22 cellular contexts compared by ENCODE assay signal in the genomic region with DNA sequence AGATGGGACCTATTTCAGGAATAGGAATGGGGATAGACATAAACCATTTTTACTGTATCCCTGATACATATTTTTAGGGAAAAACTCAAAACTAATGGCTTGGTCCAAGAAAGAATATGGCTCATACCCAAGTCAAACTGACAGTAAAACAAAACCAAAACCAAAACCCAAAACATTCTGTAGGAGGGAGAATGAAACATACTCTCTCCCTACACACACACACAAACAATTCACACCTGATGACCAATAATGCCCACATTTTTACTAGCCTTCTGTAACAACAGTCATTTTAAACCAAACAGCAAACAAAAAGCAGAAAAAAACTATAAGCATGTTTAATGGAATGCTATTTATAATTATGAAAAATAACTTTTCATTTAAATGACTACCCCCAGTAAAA.
DNase-seq lines count a peak whose midpoint lies in the region; ATAC-seq and TF ChIP-seq lines count a peak whose summit lies in the region.
"Had no signal": no experiment of that assay in that cellular context is flagged by ENCODE, and none has a peak within 500 bp of the region (broad histone marks: within the 10 kb centered on the region; RNA-seq: fewer than 3 reads in every experiment).

No MANE protein-coding gene starts in this region.

- H3K36me3 ChIP-seq in KMS-11 (ENCODE audit: insufficient read depth), result no peaks in the 10 kb centered on the region
- H3K36me3 ChIP-seq in endocrine pancreas (ENCODE audit: control insufficient read depth, insufficient read depth, low read length), result no peaks in the 10 kb centered on the region

- H3K27me3 Mint-ChIP-seq in activated CD8-positive, alpha-beta T cell treated with anti-CD3 and anti-CD28 coated beads for 36 hours, result no peaks in the 10 kb centered on the region
- H3K27me3 Mint-ChIP-seq in activated CD8-positive, alpha-beta T cell treated with anti-CD3 and anti-CD28 coated beads, Interleukin-2, amount 10 ng/mL, durations not matched to agents 7 days and 5 days (ENCODE audit: low read depth), result no peaks in the 10 kb centered on the region
- H3K27me3 Mint-ChIP-seq in stimulated activated naive CD8-positive, alpha-beta T cell treated with anti-CD3 and anti-CD28 coated beads, Interleukin-15, amount 100 ng/mL, for 72 hours, result no peaks in the 10 kb centered on the region
- no peaks in the 10 kb centered on the region for H3K27me3 Mint-ChIP-seq in progenitor cell of endocrine pancreas

- no peaks in the 10 kb centered on the region for H3K79me2 ChIP-seq in KMS-11 (ENCODE audit: insufficient read depth, low read depth)

- no peaks in the 10 kb centered on the region for H3K9me3 Mint-ChIP-seq in activated CD8-positive, alpha-beta T cell treated with anti-CD3 and anti-CD28 coated beads for 36 hours
- no peaks in the 10 kb centered on the region for H3K9me3 Mint-ChIP-seq in activated CD8-positive, alpha-beta T cell treated with anti-CD3 and anti-CD28 coated beads, Interleukin-2, amount 10 ng/mL, durations not matched to agents 7 days and 5 days (ENCODE audit: insufficient read depth)
- H3K9me3 Mint-ChIP-seq in stimulated activated naive CD8-positive, alpha-beta T cell treated with anti-CD3 and anti-CD28 coated beads, Interleukin-15, amount 100 ng/mL, for 72 hours, result no peaks in the 10 kb centered on the region
- no peaks in the 10 kb centered on the region for H3K9me3 Mint-ChIP-seq in progenitor cell of endocrine pancreas (ENCODE audit: low read depth)
- H3K9me3 Mint-ChIP-seq: activated T-helper 2 cell treated with anti-CD3 and anti-CD28 coated beads, Interferon-gamma antibody, Interleukin-2, Interleukin-4, amounts not matched to agents 10 μg/mL and 5 μg/mL and 100 μg/mL, durations not matched to agents 14 hours and 24 hours and 36 hours; WTC11 had no signal

- H3K4me3 Mint-ChIP-seq in activated CD8-positive, alpha-beta T cell treated with anti-CD3 and anti-CD28 coated beads for 36 hours, result no peak overlapping the region
- no peak overlapping the region for H3K4me3 Mint-ChIP-seq in activated CD8-positive, alpha-beta T cell treated with anti-CD3 and anti-CD28 coated beads, Interleukin-2, amount 10 ng/mL, durations not matched to agents 7 days and 5 days
- peak overlapping the region; percentile 11 to 44 for H3K4me3 Mint-ChIP-seq in stimulated activated naive CD8-positive, alpha-beta T cell treated with anti-CD3 and anti-CD28 coated beads, Interleukin-15, amount 100 ng/mL, for 72 hours
- no peak overlapping the region for H3K4me3 Mint-ChIP-seq in progenitor cell of endocrine pancreas (ENCODE audit: low read depth)
- H3K4me3 Mint-ChIP-seq: WTC11 had no signal

- no peak for ATAC-seq in activated CD8-positive, alpha-beta T cell treated with anti-CD3 and anti-CD28 coated beads for 36 hours
- no peak for ATAC-seq in activated CD8-positive, alpha-beta T cell treated with anti-CD3 and anti-CD28 coated beads, Interleukin-2, amount 10 ng/mL, durations not matched to agents 7 days and 5 days
- no peak for ATAC-seq in stimulated activated naive CD8-positive, alpha-beta T cell treated with anti-CD3 and anti-CD28 coated beads, Interleukin-15, amount 100 ng/mL, for 72 hours
- ATAC-seq in GM21737 (IDR thresholded peaks at IDR 0.05; ENCODE audit: unreplicated experiment), result no peak
- ATAC-seq: foreskin keratinocyte, HCT116, lower lobe of right lung, WTC11 had no signal

- TF ChIP-seq CTCF in activated CD8-positive, alpha-beta T cell treated with anti-CD3 and anti-CD28 coated beads for 36 hours (IDR thresholded peaks at IDR 0.05), result no peak
- TF ChIP-seq CTCF in KMS-11 (conservative IDR thresholded peaks at IDR 0.05; ENCODE audit: low read depth, low read length) (no peak), progenitor cell of endocrine pancreas (IDR thresholded peaks at IDR 0.05; ENCODE audit: unreplicated experiment) (no peak)

- CTCF ChIA-PET in activated CD8-positive, alpha-beta T cell treated with anti-CD3 and anti-CD28 coated beads for 36 hours (lab: Charles Lee), result no interaction called here
- CTCF ChIA-PET in activated CD8-positive, alpha-beta T cell treated with anti-CD3 and anti-CD28 coated beads, Interleukin-2, amount 10 ng/mL, durations not matched to agents 7 days and 5 days (lab: Charles Lee), result interaction anchor here (1.4 kb wide), 2 partner anchors 8 to 13 kb away, joined by 4 read pairs; no protein-coding TSS in a partner anchor

- no peak overlapping the region for H2AFZ ChIP-seq in KMS-11 (ENCODE audit: low read depth)

- peaks cover 40% of the 10 kb centered on the region for H3K4me1 Mint-ChIP-seq in activated CD8-positive, alpha-beta T cell treated with anti-CD3 and anti-CD28 coated beads for 36 hours (ENCODE audit: low read depth)
- H3K4me1 Mint-ChIP-seq in activated CD8-positive, alpha-beta T cell treated with anti-CD3 and anti-CD28 coated beads, Interleukin-2, amount 10 ng/mL, durations not matched to agents 7 days and 5 days (ENCODE audit: low read depth), result peaks cover 36% of the 10 kb centered on the region
- H3K4me1 Mint-ChIP-seq in stimulated activated naive CD8-positive, alpha-beta T cell treated with anti-CD3 and anti-CD28 coated beads, Interleukin-15, amount 100 ng/mL, for 72 hours, result peaks cover 51% of the 10 kb centered on the region
- peaks cover 13% of the 10 kb centered on the region for H3K4me1 Mint-ChIP-seq in progenitor cell of endocrine pancreas (ENCODE audit: low read depth)
- H3K4me1 Mint-ChIP-seq: WTC11 had no signal

- H3K27ac ChIP-seq in KMS-11, result no peak overlapping the region
- H3K27ac ChIP-seq: BLaER1, foreskin keratinocyte, lower lobe of right lung, right atrium auricular region, vagina had no signal

- H3K27me3 ChIP-seq in KMS-11 (ENCODE audit: insufficient read depth, low read depth), result no peaks in the 10 kb centered on the region
- H3K27me3 ChIP-seq in endocrine pancreas (ENCODE audit: control insufficient read depth, insufficient read depth, low read length), result no peaks in the 10 kb centered on the region
- H3K27me3 ChIP-seq: BLaER1, foreskin keratinocyte, right atrium auricular region, vagina had no signal

- H3K9ac ChIP-seq in KMS-11 (no peak overlapping the region), endocrine pancreas (ENCODE audit: control insufficient read depth, insufficient read depth, low read length) (no peak overlapping the region)
- H3K9ac ChIP-seq: BLaER1 had no signal

- DNase-seq in activated CD8-positive, alpha-beta T cell treated with anti-CD3 and anti-CD28 coated beads for 36 hours, result no peak
- DNase-seq in activated CD8-positive, alpha-beta T cell treated with anti-CD3 and anti-CD28 coated beads, Interleukin-2, amount 10 ng/mL, durations not matched to agents 7 days and 5 days, result no peak
- no peak for DNase-seq in stimulated activated naive CD8-positive, alpha-beta T cell treated with anti-CD3 and anti-CD28 coated beads, Interleukin-15, amount 100 ng/mL, for 72 hours
- no peak for DNase-seq in progenitor cell of endocrine pancreas (ENCODE audit: low spot score, unreplicated experiment)
- no peak for DNase-seq in activated effector memory CD4-positive, alpha-beta T cell treated with Interleukin-2 at 50 U/mL for 16 hours
- DNase-seq: foreskin keratinocyte; hypothalamus; islet precursor cell; lower lobe of right lung; NCI-H1092 treated with DMSO at 0.1 percent for 48 hours; NCI-H510A treated with DMSO at 0.1 percent for 48 hours; stimulated activated CD4-positive, alpha-beta T cell treated with anti-CD3 and anti-CD28 coated beads, Interleukin-12 subunit alpha, Interleukin-12 subunit beta, amount 100 ng/mL, for 4 hours; T-helper 9 cell had no signal

- H3K9me3 ChIP-seq in endocrine pancreas (ENCODE audit: control insufficient read depth, low read length), result no peaks in the 10 kb centered on the region
- H3K9me3 ChIP-seq: BLaER1, lower lobe of right lung, right atrium auricular region, vagina had no signal

- H3K27ac Mint-ChIP-seq in activated CD8-positive, alpha-beta T cell treated with anti-CD3 and anti-CD28 coated beads for 36 hours, result peak overlapping the region; percentile 46
- H3K27ac Mint-ChIP-seq in activated CD8-positive, alpha-beta T cell treated with anti-CD3 and anti-CD28 coated beads, Interleukin-2, amount 10 ng/mL, durations not matched to agents 7 days and 5 days, result no peak overlapping the region
- H3K27ac Mint-ChIP-seq in stimulated activated naive CD8-positive, alpha-beta T cell treated with anti-CD3 and anti-CD28 coated beads, Interleukin-15, amount 100 ng/mL, for 72 hours, result no peak overlapping the region
- no peak overlapping the region for H3K27ac Mint-ChIP-seq in progenitor cell of endocrine pancreas
- H3K27ac Mint-ChIP-seq: WTC11 had no signal

- peak overlapping the region; percentile 39 for H3K4me2 ChIP-seq in KMS-11
- H3K4me2 ChIP-seq: BLaER1 had no signal

- peaks cover 21% of the 10 kb centered on the region for H3K4me1 ChIP-seq in KMS-11 (ENCODE audit: low read depth, poor library complexity, severe bottlenecking)
- H3K4me1 ChIP-seq in endocrine pancreas (ENCODE audit: control insufficient read depth, insufficient read depth, low read length), result peaks cover 12% of the 10 kb centered on the region
- H3K4me1 ChIP-seq: foreskin keratinocyte, lower lobe of right lung, right atrium auricular region had no signal

- H4K20me1 ChIP-seq in KMS-11 (ENCODE audit: insufficient read depth), result no peaks in the 10 kb centered on the region

- H3K4me3 ChIP-seq in KMS-11 (IDR thresholded peaks at IDR 0.05; ENCODE audit: insufficient read depth, low read depth, low read length) (no peak overlapping the region), endocrine pancreas (ENCODE audit: control insufficient read depth, insufficient read depth, low read length) (peak overlapping the region; percentile 52)
- H3K4me3 ChIP-seq: BLaER1, lower lobe of right lung, right atrium auricular region, vagina had no signal

- H3K36me3 Mint-ChIP-seq in activated CD8-positive, alpha-beta T cell treated with anti-CD3 and anti-CD28 coated beads for 36 hours (ENCODE audit: low read depth), result peaks cover 38% of the 10 kb centered on the region
- H3K36me3 Mint-ChIP-seq in activated CD8-positive, alpha-beta T cell treated with anti-CD3 and anti-CD28 coated beads, Interleukin-2, amount 10 ng/mL, durations not matched to agents 7 days and 5 days (ENCODE audit: low read depth), result peaks cover 37% of the 10 kb centered on the region
- peaks cover 13% of the 10 kb centered on the region for H3K36me3 Mint-ChIP-seq in progenitor cell of endocrine pancreas (ENCODE audit: insufficient read depth)

- intact Hi-C loops in activated CD8-positive, alpha-beta T cell treated with anti-CD3 and anti-CD28 coated beads for 36 hours (cut with micrococcal nuclease), result no loop called here

- POLR2A ChIA-PET in activated CD8-positive, alpha-beta T cell treated with anti-CD3 and anti-CD28 coated beads for 36 hours (lab: Charles Lee), result no interaction called here
- POLR2A ChIA-PET in activated CD8-positive, alpha-beta T cell treated with anti-CD3 and anti-CD28 coated beads, Interleukin-2, amount 10 ng/mL, durations not matched to agents 7 days and 5 days (lab: Charles Lee), result no interaction called here

Comparison
In these comparisons a context has a peak if more than half of its experiments do, and no peak if none do; other contexts are left out.
1. H3K4me3 Mint-ChIP-seq: peak in stimulated activated naive CD8-positive, alpha-beta T cell treated with anti-CD3 and anti-CD28 coated beads, Interleukin-15, amount 100 ng/mL, for 72 hours (2 of 2); none in activated CD8-positive, alpha-beta T cell treated with anti-CD3 and anti-CD28 coated beads for 36 hours (single experiment), activated CD8-positive, alpha-beta T cell treated with anti-CD3 and anti-CD28 coated beads, Interleukin-2, amount 10 ng/mL, durations not matched to agents 7 days and 5 days (single experiment) and progenitor cell of endocrine pancreas (single experiment).